22 cellular contexts compared by ENCODE assay signal in genomic region chr18:78672862-78673446, GRCh38.
"Had no signal": no experiment of that assay in that cellular context is flagged by ENCODE, and none has a peak within 500 bp of the region (broad histone marks: within the 10 kb centered on the region; RNA-seq: fewer than 3 reads in every experiment).

No MANE protein-coding gene starts in this region.

- H3K9me3 ChIP-seq: esophagus squamous epithelium, heart right ventricle, tibial nerve, uterus had no signal

- H3K9me3 Mint-ChIP-seq: activated naive CD4-positive, alpha-beta T cell treated with anti-CD3 and anti-CD28 coated beads, Interleukin-2, amount 50 U/mL, for 24 hours; nephron had no signal

- H3K4me1 ChIP-seq: esophagus squamous epithelium, heart right ventricle, tibial nerve, uterus had no signal

- H3K4me3 Mint-ChIP-seq: activated naive CD4-positive, alpha-beta T cell treated with anti-CD3 and anti-CD28 coated beads, Interleukin-2, amount 50 U/mL, for 24 hours; nephron had no signal

- H3K27me3 ChIP-seq: esophagus squamous epithelium, tibial nerve, uterus had no signal

- H3K4me1 Mint-ChIP-seq: activated naive CD4-positive, alpha-beta T cell treated with anti-CD3 and anti-CD28 coated beads, Interleukin-2, amount 50 U/mL, for 24 hours; nephron had no signal

- H3K27me3 Mint-ChIP-seq: activated naive CD4-positive, alpha-beta T cell treated with anti-CD3 and anti-CD28 coated beads, Interleukin-2, amount 50 U/mL, for 24 hours had no signal

- H3K27ac ChIP-seq: esophagus squamous epithelium, heart right ventricle, tibial nerve, uterus, VCaP had no signal

- H3K36me3 Mint-ChIP-seq: activated naive CD4-positive, alpha-beta T cell treated with anti-CD3 and anti-CD28 coated beads, Interleukin-2, amount 50 U/mL, for 24 hours had no signal

- DNase-seq: activated CD4-positive, CD25-positive, alpha-beta regulatory T cell treated with anti-CD3 and anti-CD28 coated beads, Interleukin-2, amount 50 U/mL, for 72 hours; activated CD8-positive, alpha-beta memory T cell treated with anti-CD3 and anti-CD28 coated beads for 24 hours; activated CD8-positive, alpha-beta memory T cell treated with anti-CD3 and anti-CD28 coated beads, Interleukin-2, amount 50 U/mL, for 48 hours; activated gamma-delta T cell; activated T-cell treated with anti-CD3 and anti-CD28 coated beads, Interleukin-2, amount 50 U/mL, for 48 hours; dermis blood vessel endothelial cell; effector memory CD4-positive, alpha-beta T cell; esophagus squamous epithelium; heart right ventricle; nucleus accumbens; retina; stimulated activated CD4-positive, alpha-beta T cell treated with anti-CD3 and anti-CD28 coated beads, Interleukin-12 subunit alpha, Interleukin-12 subunit beta, amount 100 ng/mL, for 4 hours; stimulated activated CD4-positive, alpha-beta T cell treated with anti-CD3 and anti-CD28 coated beads, Interleukin-1b, Interleukin-23, amount 100 ng/mL, for 48 hours; stimulated activated CD8-positive, alpha-beta memory T cell treated with anti-CD3 and anti-CD28 coated beads, Interleukin-4, amount 100 ng/mL, for 48 hours; stimulated activated naive CD4-positive, alpha-beta T cell; substantia nigra; T-helper 2 cell; uterus had no signal

- H3K4me3 ChIP-seq: esophagus squamous epithelium, heart right ventricle, tibial nerve, uterus had no signal

- H3K27ac Mint-ChIP-seq: activated naive CD4-positive, alpha-beta T cell treated with anti-CD3 and anti-CD28 coated beads, Interleukin-2, amount 50 U/mL, for 24 hours; nephron had no signal

- H3K36me3 ChIP-seq: esophagus squamous epithelium, heart right ventricle, tibial nerve, uterus had no signal
